ENCODE assay signal across 9 cellular contexts in genomic region chr14:76055330-76055729, GRCh38.
"Had no signal": no experiment of that assay in that cellular context is flagged by ENCODE, and none has a peak within 500 bp of the region (broad histone marks: within the 10 kb centered on the region; RNA-seq: fewer than 3 reads in every experiment).

No MANE protein-coding gene starts in this region.

- DNase-seq: H9, HCEC 1CT, IMR-90, Kasumi-1, KG1 had no signal

- FAIRE-seq: H1, H54, K562 had no signal

- H2AFZ ChIP-seq: GM23338 had no signal

- H3K4me3 ChIP-seq: GM23338, K562 had no signal

- H3K4me2 ChIP-seq: GM23338 had no signal
